Comparison of ENCODE assay signal across 21 cellular contexts in genomic region chr10:124042656-124043309, GRCh38. TPM values are rescaled to one million over a fixed set of nuclear protein-coding genes. Genes with fewer than 3 reads are reported as not detected.
A peak's percentile ranks its signal among the peaks of the same experiment; 100 is the strongest.
DNase-seq lines count a peak whose midpoint lies in the region; ATAC-seq and TF ChIP-seq lines count a peak whose summit lies in the region.
"Had no signal": no experiment of that assay in that cellular context is flagged by ENCODE, and none has a peak within 500 bp of the region (broad histone marks: within the 10 kb centered on the region; RNA-seq: fewer than 3 reads in every experiment).

No MANE protein-coding gene starts in this region.

- no peak overlapping the region for H3K4me3 ChIP-seq in gastroesophageal sphincter
- H3K4me3 ChIP-seq in prostate gland, result no peak overlapping the region
- H3K4me3 ChIP-seq: SJCRH30, tibial nerve had no signal

- H3K27ac ChIP-seq in RWPE1, result peak overlapping the region; percentile 71
- H3K27ac ChIP-seq in gastroesophageal sphincter, result peak overlapping the region; percentile 25 to 79 (median 74)
- no peak overlapping the region for H3K27ac ChIP-seq in prostate gland
- H3K27ac ChIP-seq: foreskin keratinocyte, SJCRH30 had no signal

- TF ChIP-seq CTCF in RWPE1 (conservative IDR thresholded peaks at IDR 0.05; ENCODE audit: low read depth) (no peak), gastroesophageal sphincter (IDR thresholded peaks at IDR 0.05) (no peak), prostate gland (IDR thresholded peaks at IDR 0.05) (no peak)

- ATAC-seq in GM19324 (IDR thresholded peaks at IDR 0.05; ENCODE audit: low FRiP score, unreplicated experiment) (peak; percentile 18), gastroesophageal sphincter (no peak), GM21447 (IDR thresholded peaks at IDR 0.05; ENCODE audit: unreplicated experiment) (no peak)
- ATAC-seq: stimulated activated naive CD8-positive, alpha-beta T cell treated with anti-CD3 and anti-CD28 coated beads, Interleukin-15, Interleukin-2, amounts not matched to agents 100 U/mL and 50 U/mL, for 24 hours had no signal

- H3K4me1 ChIP-seq in gastroesophageal sphincter (peaks cover 0 to 89% (median 10%) of the 10 kb centered on the region in 3 donors), prostate gland (replicated peaks) (no peaks in the 10 kb centered on the region)
- H3K4me1 ChIP-seq: foreskin keratinocyte, SJCRH30 had no signal

- H3K9me3 ChIP-seq in gastroesophageal sphincter (no peaks in the 10 kb centered on the region), prostate gland (no peaks in the 10 kb centered on the region)
- H3K9me3 ChIP-seq: SJCRH30 had no signal

- POLR2A ChIA-PET in RWPE1 (lab: Yijun Ruan, JAX; ENCODE audit: low non-redundant PET), result no interaction called here

- 11 to 59% methylated on average over 4 to 8 of the region's 8 CpGs for WGBS in gastroesophageal sphincter (ENCODE audit: low coverage in 1 of 2), 2 donors
- 44% methylated on average over 8 of the region's 8 CpGs for WGBS in prostate gland

- TF ChIP-seq POLR2A in gastroesophageal sphincter (IDR thresholded peaks at IDR 0.05) (no peak), prostate gland (IDR thresholded peaks at IDR 0.05) (no peak)

- H3K27me3 ChIP-seq in gastroesophageal sphincter (no peaks in the 10 kb centered on the region), prostate gland (replicated peaks; ENCODE audit: insufficient read depth) (no peaks in the 10 kb centered on the region)
- H3K27me3 ChIP-seq: foreskin keratinocyte, SJCRH30, tibial nerve had no signal

- DNase-seq in RWPE1 (ENCODE audit: low spot score) (no peak), prostate gland (ENCODE audit: low spot score) (peak; percentile 36), NCI-H82 (lab: John Stamatoyannopoulos, UW) (no peak), NCI-H128 (lab: John Stamatoyannopoulos, UW; ENCODE audit: unreplicated experiment) (no peak), NCI-H510A (lab: John Stamatoyannopoulos, UW) (no peak)
- DNase-seq: activated CD4-positive, alpha-beta memory T cell treated with anti-CD3 and anti-CD28 coated beads for 36 hours; activated gamma-delta T cell treated with Interleukin-2 at 50 U/mL for 16 hours; DMS79; kidney glomerular epithelial cell; mesendoderm; NCI-H146; NCI-H2171 treated with DMSO at 0.1 percent for 48 hours; nephron progenitor cell; SJCRH30; stimulated activated naive CD8-positive, alpha-beta T cell treated with anti-CD3 and anti-CD28 coated beads, Interleukin-15, Interleukin-2, amounts not matched to agents 100 U/mL and 50 U/mL, for 24 hours; T-helper 17 cell had no signal

- CTCF ChIA-PET in RWPE1 (lab: Yijun Ruan, JAX), result interaction anchor here (0.7 to 0.8 kb wide), 2 partner anchors 20 to 30 kb away, joined by 4 to 6 read pairs; no protein-coding TSS in a partner anchor

- H3K36me3 ChIP-seq in gastroesophageal sphincter, result peaks cover 0 to 32% of the 10 kb centered on the region in 2 donors
- no peaks in the 10 kb centered on the region for H3K36me3 ChIP-seq in prostate gland
- H3K36me3 ChIP-seq: SJCRH30 had no signal

- no peak for TF ChIP-seq EP300 in gastroesophageal sphincter (IDR thresholded peaks at IDR 0.05)

- intact Hi-C loops in prostate gland (cut with DNase I), result no loop called here

RNA-seq across cellular contexts. Expression of gene CHST15, which starts 50.6 kb away (rescaled TPM):
- total RNA-seq in gastroesophageal sphincter (10 to 100 TPM; 63.5 to 87.5 (median 74.3) TPM), prostate gland (10 to 100 TPM; 13.9 to 26.0 TPM)

Comparison
In these comparisons a context has a peak if more than half of its experiments do, and no peak if none do; other contexts are left out.
1. H3K27ac ChIP-seq: peak in RWPE1 (single experiment) and gastroesophageal sphincter (4 of 4); none in prostate gland (0 of 2).